8 cellular contexts compared by ENCODE assay signal in the genomic region with DNA sequence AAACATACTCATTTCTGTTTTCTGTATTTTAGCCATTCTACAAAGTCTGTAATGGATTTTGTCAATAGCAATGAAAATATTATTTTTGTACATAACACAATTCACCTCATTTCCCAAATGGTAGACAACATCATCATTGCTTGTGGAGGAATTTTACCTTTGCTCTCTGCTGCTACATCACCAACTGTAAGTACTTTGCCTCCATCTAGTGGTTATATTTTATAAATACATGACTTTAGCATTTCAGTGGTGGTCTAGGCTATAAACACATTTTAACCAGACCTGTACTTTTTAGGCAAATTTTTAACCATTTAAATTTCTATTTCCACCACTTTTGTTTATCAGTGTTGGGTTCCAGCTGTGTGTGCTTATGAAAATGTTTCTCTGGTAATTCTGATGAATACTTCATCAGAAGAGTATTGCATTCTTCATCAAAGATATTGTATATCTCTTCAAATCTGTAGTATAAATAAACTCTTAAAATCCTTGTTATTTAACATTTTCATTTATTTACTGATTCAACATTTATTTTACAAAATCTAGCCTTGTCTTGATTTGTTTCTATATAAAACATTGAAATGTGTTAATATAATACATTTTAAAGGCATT.
DNase-seq lines count a peak whose midpoint lies in the region; ATAC-seq and TF ChIP-seq lines count a peak whose summit lies in the region.

No MANE protein-coding gene starts in this region.

- no peaks in the 10 kb centered on the region for H3K9me3 ChIP-seq in right lobe of liver

- DNase-seq in Daoy (ENCODE audit: low read depth) (peak; percentile 2), NCI-H526 (lab: John Stamatoyannopoulos, UW) (peak; percentile 27 to 81), cardiac fibroblast (ENCODE audit: low read depth in 2 of 2) (peak; percentile 54 to 59), right lobe of liver (no peak), foreskin melanocyte (no peak)
- no peak for DNase-seq in activated T-cell treated with anti-CD3 and anti-CD28 coated beads, Interleukin-2, amount 50 U/mL, for 1 hour

- peak; percentile 48 for TF ChIP-seq CTCF in cardiac fibroblast (IDR thresholded peaks at IDR 0.05; ENCODE audit: low read depth, low read length)
- peak; percentile 65 to 69 (median 66) for TF ChIP-seq CTCF in right lobe of liver (IDR thresholded peaks at IDR 0.05)

- intact Hi-C loops in right lobe of liver (cut with DNase I) = no loop called here

- peak; percentile 76 for ATAC-seq in GM19467 (IDR thresholded peaks at IDR 0.05; ENCODE audit: unreplicated experiment)
- peak; percentile 72 for ATAC-seq in HG03432 (IDR thresholded peaks at IDR 0.05; ENCODE audit: unreplicated experiment)
- peak; percentile 69 to 86 (median 78) for ATAC-seq in right lobe of liver

- no peak overlapping the region for H3K27ac ChIP-seq in right lobe of liver

- no peaks in the 10 kb centered on the region for H3K4me1 ChIP-seq in right lobe of liver

- H3K4me3 ChIP-seq in cardiac fibroblast (replicated peaks in 1 of 2; ENCODE audit: low read depth in 2 of 2, low read length in 2 of 2) (no peak overlapping the region), right lobe of liver (no peak overlapping the region)

- H3K27me3 ChIP-seq in right lobe of liver = no peaks in the 10 kb centered on the region

- H3K36me3 ChIP-seq in right lobe of liver = no peaks in the 10 kb centered on the region

- no peak for TF ChIP-seq POLR2A in right lobe of liver (IDR thresholded peaks at IDR 0.05)

Comparison
In these comparisons a context has a peak if more than half of its experiments do, and no peak if none do; other contexts are left out.
1. DNase-seq: peak in Daoy (single experiment), NCI-H526 (2 of 2) and cardiac fibroblast (2 of 2); none in right lobe of liver (0 of 3), foreskin melanocyte (single experiment) and activated T-cell treated with anti-CD3 and anti-CD28 coated beads, Interleukin-2, amount 50 U/mL, for 1 hour (single experiment).
2. Peak in every context shown above with its lines, with median percentiles within 50 percentile points of each other: ATAC-seq.